6 cellular contexts compared by ENCODE assay signal in genomic region chr19:2235396-2236284, GRCh38. TPM values are rescaled to one million over a fixed set of nuclear protein-coding genes. Genes with fewer than 3 reads are reported as not detected.
A peak's percentile ranks its signal among the peaks of the same experiment; 100 is the strongest.
DNase-seq lines count a peak whose midpoint lies in the region; ATAC-seq and TF ChIP-seq lines count a peak whose summit lies in the region.

No MANE protein-coding gene starts in this region.

- H3K4me1 ChIP-seq in RWPE2 (ENCODE audit: insufficient read depth, poor library complexity, severe bottlenecking) (peaks cover 10% of the 10 kb centered on the region), left ventricle myocardium inferior (peaks cover 87% of the 10 kb centered on the region), tibial artery (peaks cover 0 to 63% (median 46%) of the 10 kb centered on the region in 4 donors)

- intact Hi-C loops in left ventricle myocardium inferior (cut with micrococcal nuclease), result no loop called here
- intact Hi-C loops in tibial artery (cut with DNase I; ENCODE audit: low total_unique reads), result loop anchor here (5.0 kb wide), 3 partner anchors 37 to 157 kb away; no protein-coding TSS in a partner anchor

- peak; percentile 9 for ATAC-seq in HG02798 (IDR thresholded peaks at IDR 0.05; ENCODE audit: poor library complexity, unreplicated experiment)
- ATAC-seq in RWPE2 (ENCODE audit: low read depth), result 0 out of 3 replicates have a peak, but pooled peaks have one; percentile 7

- DNase-seq in GM06990 (ENCODE audit: extremely low read depth, insufficient read length), result no peak
- DNase-seq in RWPE2 (ENCODE audit: low spot score), result no peak
- peak; percentile 42 for DNase-seq in left ventricle myocardium inferior
- no peak for DNase-seq in tibial artery
- no peak for DNase-seq in NCI-H1048 (lab: John Stamatoyannopoulos, UW)

- no peak for TF ChIP-seq CTCF in GM06990 (IDR thresholded peaks at IDR 0.05; ENCODE audit: insufficient read depth, low read length, poor library complexity, severe bottlenecking)
- no peak for TF ChIP-seq CTCF in RWPE2 (IDR thresholded peaks at IDR 0.05; ENCODE audit: poor library complexity, severe bottlenecking)
- no peak for TF ChIP-seq CTCF in left ventricle myocardium inferior (IDR thresholded peaks at IDR 0.05; ENCODE audit: borderline replicate concordance)
- no peak for TF ChIP-seq CTCF in tibial artery (IDR thresholded peaks at IDR 0.05)

- H3K27me3 ChIP-seq in GM06990 (replicated peaks; ENCODE audit: control insufficient read depth, insufficient read depth, low read length), result no peaks in the 10 kb centered on the region
- H3K27me3 ChIP-seq in RWPE2 (ENCODE audit: insufficient read depth, poor library complexity, severe bottlenecking), result no peaks in the 10 kb centered on the region
- no peaks in the 10 kb centered on the region for H3K27me3 ChIP-seq in left ventricle myocardium inferior (ENCODE audit: low read depth)
- no peaks in the 10 kb centered on the region for H3K27me3 ChIP-seq in tibial artery

- peak overlapping the region; percentile 69 for H3K27ac ChIP-seq in RWPE2 (ENCODE audit: poor library complexity, severe bottlenecking)
- peak overlapping the region; percentile 100 for H3K27ac ChIP-seq in left ventricle myocardium inferior (replicated peaks)
- H3K27ac ChIP-seq in tibial artery, result peak overlapping the region; percentile 88 to 98

- H3K4me3 ChIP-seq in GM06990 (replicated peaks; ENCODE audit: low read depth, low read length) (peak overlapping the region; percentile 85), RWPE2 (ENCODE audit: severe bottlenecking) (peak overlapping the region; percentile 88), left ventricle myocardium inferior (peak overlapping the region; percentile 98), tibial artery (peak overlapping the region; percentile 70 to 73)

- H3K9me3 ChIP-seq in RWPE2 (ENCODE audit: severe bottlenecking), result no peaks in the 10 kb centered on the region
- H3K9me3 ChIP-seq in left ventricle myocardium inferior (replicated peaks), result no peaks in the 10 kb centered on the region
- H3K9me3 ChIP-seq in tibial artery, result no peaks in the 10 kb centered on the region

- peaks cover 17% of the 10 kb centered on the region for H3K36me3 ChIP-seq in GM06990 (ENCODE audit: control insufficient read depth, insufficient read depth, low read length)
- peaks cover 40% of the 10 kb centered on the region for H3K36me3 ChIP-seq in RWPE2 (ENCODE audit: low read depth)
- H3K36me3 ChIP-seq in left ventricle myocardium inferior, result peaks cover 16% of the 10 kb centered on the region
- peaks cover 0 to 40% (median 30%) of the 10 kb centered on the region in 3 donors for H3K36me3 ChIP-seq in tibial artery

RNA-seq across cellular contexts. Expression of gene PLEKHJ1, which starts 0.5 kb away (rescaled TPM):
- 47.8 TPM for total RNA-seq in left ventricle myocardium inferior

RNA-seq across cellular contexts. Expression of gene SF3A2, which starts 1.0 kb away (rescaled TPM):
- total RNA-seq in left ventricle myocardium inferior, result 28.7 TPM

RNA-seq across cellular contexts. Expression of gene AMH, which starts 13.5 kb away (rescaled TPM):
- total RNA-seq in left ventricle myocardium inferior, result 1.1 TPM

RNA-seq across cellular contexts. Expression of gene JSRP1, which starts 20.6 kb away (rescaled TPM):
- 0.36 TPM for total RNA-seq in left ventricle myocardium inferior

RNA-seq across cellular contexts. Expression of gene PEAK3, which starts 46.3 kb away (rescaled TPM):
- total RNA-seq in left ventricle myocardium inferior, result 0.77 TPM
